9 cellular contexts compared by ENCODE assay signal in the genomic region with DNA sequence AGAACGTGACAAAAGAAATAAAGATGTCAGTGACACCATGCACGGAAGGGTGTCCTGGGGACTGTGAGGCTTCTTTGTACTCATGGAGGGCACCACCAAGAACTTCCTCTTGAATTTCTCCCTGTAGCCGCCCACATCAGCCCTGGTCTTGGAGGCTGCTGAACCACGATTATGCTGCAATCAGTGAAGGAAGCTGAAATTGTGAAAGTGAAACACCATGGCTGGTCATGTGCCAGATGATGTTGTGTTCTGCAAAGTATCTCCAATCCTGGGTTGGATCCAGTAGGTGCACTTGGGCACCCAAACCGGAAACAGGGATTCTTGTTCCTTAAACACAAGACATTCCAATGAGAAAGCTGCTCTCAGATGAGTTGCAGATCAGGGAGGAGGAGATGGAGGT.
DNase-seq lines count a peak whose midpoint lies in the region; ATAC-seq, FAIRE-seq and TF ChIP-seq lines count a peak whose summit lies in the region.
"Had no signal": no experiment of that assay in that cellular context is flagged by ENCODE, and none has a peak within 500 bp of the region (broad histone marks: within the 10 kb centered on the region; RNA-seq: fewer than 3 reads in every experiment).

No MANE protein-coding gene starts in this region.

- no peaks in the 10 kb centered on the region for H3K4me1 Mint-ChIP-seq in T-helper 17 cell

- H3K79me2 ChIP-seq in DND-41 (ENCODE audit: insufficient read depth, low read length), result no peaks in the 10 kb centered on the region

- H3K4me2 ChIP-seq in DND-41 (ENCODE audit: insufficient read depth, low read length), result peak overlapping the region; percentile 41

- peak overlapping the region; percentile 71 for H2AFZ ChIP-seq in DND-41 (ENCODE audit: low read depth, low read length)

- H4K20me1 ChIP-seq in DND-41 (ENCODE audit: insufficient read depth, low read length), result no peaks in the 10 kb centered on the region

- peaks cover 3% of the 10 kb centered on the region for H3K27me3 Mint-ChIP-seq in T-helper 17 cell

- H3K36me3 Mint-ChIP-seq in T-helper 17 cell (ENCODE audit: low read depth), result peaks cover 6% of the 10 kb centered on the region

- no peak overlapping the region for H3K27ac Mint-ChIP-seq in T-helper 17 cell

- ATAC-seq in DND-41 (ENCODE audit: insufficient read depth, low read depth) (peak; percentile 95), GM21786 (IDR thresholded peaks at IDR 0.05; ENCODE audit: unreplicated experiment) (peak; percentile 66), T-helper 17 cell (peak; percentile 68), mucosa of descending colon (peak; percentile 51)

- H3K27ac ChIP-seq in DND-41 (ENCODE audit: low read length), result peak overlapping the region; percentile 54

- TF ChIP-seq CTCF in DND-41 (IDR thresholded peaks at IDR 0.05; ENCODE audit: borderline replicate concordance, extremely low read depth, low read length, poor library complexity, severe bottlenecking) (no peak), mucosa of descending colon (IDR thresholded peaks at IDR 0.05) (no peak)

- intact Hi-C loops in mucosa of descending colon (cut with DNase I, micrococcal nuclease), result no loop called here

- H3K9ac ChIP-seq in DND-41 (ENCODE audit: low read depth, low read length), result no peak overlapping the region

- DNase-seq in DND-41 (peak; percentile 73), T-helper 17 cell (no peak), mucosa of descending colon (peak in 2 of 3 donors; percentile 23 to 44), NCI-H2081 treated with DMSO at 0.1 percent for 48 hours (lab: John Stamatoyannopoulos, UW) (no peak), GM12892 (ENCODE audit: insufficient read length) (no peak), NCI-H2107 treated with DMSO at 0.1 percent for 48 hours (lab: John Stamatoyannopoulos, UW; ENCODE audit: unreplicated experiment) (no peak), HTR-8/SVneo (ENCODE audit: insufficient read length, low spot score) (no peak)
- DNase-seq: IMR-90 had no signal

- H3K27me3 ChIP-seq in DND-41 (ENCODE audit: insufficient read depth, low read length, poor library complexity), result no peaks in the 10 kb centered on the region

- H3K4me3 Mint-ChIP-seq in T-helper 17 cell, result no peak overlapping the region

- TF ChIP-seq POLR2A in GM12892 (IDR thresholded peaks at IDR 0.05; ENCODE audit: low read depth, low read length), result no peak

- H3K4me1 ChIP-seq in DND-41 (ENCODE audit: insufficient read depth, low read length) (peaks cover 11% of the 10 kb centered on the region), mucosa of descending colon (ENCODE audit: low read depth) (no peaks in the 10 kb centered on the region)

- no peaks in the 10 kb centered on the region for H3K36me3 ChIP-seq in DND-41 (ENCODE audit: insufficient read depth, low read length)
- no peaks in the 10 kb centered on the region for H3K36me3 ChIP-seq in mucosa of descending colon (ENCODE audit: low read depth)

- FAIRE-seq in GM12892 (lab: Jason Lieb, UNC) (no peak), HTR-8/SVneo (lab: Jason Lieb, UNC) (no peak)

- no peaks in the 10 kb centered on the region for H3K9me3 ChIP-seq in DND-41 (ENCODE audit: insufficient read depth, low read length, severe bottlenecking)
- H3K9me3 ChIP-seq in T-helper 17 cell (ENCODE audit: control insufficient read depth, low read length, poor library complexity, severe bottlenecking), result no peaks in the 10 kb centered on the region
- peaks cover 8% of the 10 kb centered on the region for H3K9me3 ChIP-seq in mucosa of descending colon

- H3K4me3 ChIP-seq in DND-41 (ENCODE audit: low read depth in 1 of 2, low read length in 2 of 2) (peak overlapping the region in 1 of 2 experiments; percentile 14; a peak in 1 of 4 replicates), mucosa of descending colon (no peak overlapping the region)

Comparison
In these comparisons a context has a peak if more than half of its experiments do, and no peak if none do; other contexts are left out.
1. DNase-seq: peak in DND-41 (single experiment) and mucosa of descending colon (2 of 3); none in T-helper 17 cell (0 of 3), NCI-H2081 treated with DMSO at 0.1 percent for 48 hours (single experiment), GM12892 (single experiment), NCI-H2107 treated with DMSO at 0.1 percent for 48 hours (single experiment) and HTR-8/SVneo (single experiment).
2. Peak in every context shown above with its lines, with median percentiles within 50 percentile points of each other: ATAC-seq.